ENCODE assay signal across 1 cellular context in genomic region chr21:44801468-44802395, GRCh38.
A peak's percentile ranks its signal among the peaks of the same experiment; 100 is the strongest.
TF ChIP-seq lines count a peak whose summit lies in the region.

A gene with protein sequence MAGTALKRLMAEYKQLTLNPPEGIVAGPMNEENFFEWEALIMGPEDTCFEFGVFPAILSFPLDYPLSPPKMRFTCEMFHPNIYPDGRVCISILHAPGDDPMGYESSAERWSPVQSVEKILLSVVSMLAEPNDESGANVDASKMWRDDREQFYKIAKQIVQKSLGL (minus strand): TSS chr21:44801820. CDS start chr21:44801748, 72 bp downstream.

TF ChIP-seq in H1, 55 proteins besides CTCF, POLR2A, EP300 and RAD21 (continued from another document):
- TF ChIP-seq TBP (IDR thresholded peaks at IDR 0.05; ENCODE audit: low read depth, low read length) (peak; percentile 63), USF2 (IDR thresholded peaks at IDR 0.05; ENCODE audit: low read length) (peak; percentile 25; the same call in 1 of the 2 replicates), GABPA (IDR thresholded peaks at IDR 0.05; ENCODE audit: borderline replicate concordance, insufficient read depth, low read length) (peak; percentile 99), ASH2L (IDR thresholded peaks at IDR 0.05; ENCODE audit: low read length) (peak; percentile 42), BACH1 (IDR thresholded peaks at IDR 0.05; ENCODE audit: low read length) (0 out of 2 replicates have a peak, but pooled peaks have one; percentile 3), SIRT6 (IDR thresholded peaks at IDR 0.05; ENCODE audit: low read length) (no peak), CREB1 (IDR thresholded peaks at IDR 0.05) (peak; percentile 18; the same call in 1 of the 2 replicates), CHD1 (IDR thresholded peaks at IDR 0.05; ENCODE audit: low read depth, low read length) (no peak), KDM4A (IDR thresholded peaks at IDR 0.05; ENCODE audit: low read depth, low read length, severe bottlenecking) (peak; percentile 86), SIN3A (conservative IDR thresholded peaks at IDR 0.05 in 1 of 2, IDR thresholded peaks at IDR 0.05 in 1 of 2; ENCODE audit: low read depth in 1 of 2, low read length in 2 of 2) (peak in 1 of 2 experiments; percentile 8; a peak in 1 of 4 replicates), HDAC2 (IDR thresholded peaks at IDR 0.05; ENCODE audit: borderline replicate concordance in 1 of 2, low read depth in 2 of 2, low read length in 2 of 2) (no peak), EZH2 (IDR thresholded peaks at IDR 0.05; ENCODE audit: low read depth, low read length, severe bottlenecking) (no peak), TEAD4 (IDR thresholded peaks at IDR 0.05; ENCODE audit: low read depth, low read length) (no peak), PHF8 (conservative IDR thresholded peaks at IDR 0.05; ENCODE audit: low read depth, low read length) (peak; percentile 90), SAP30 (IDR thresholded peaks at IDR 0.05; ENCODE audit: insufficient read depth, insufficient replicate concordance, low read length) (no peak)
TF ChIP-seq in H1: peak in this region for 18.
